24 cellular contexts compared by ENCODE assay signal in the genomic region with DNA sequence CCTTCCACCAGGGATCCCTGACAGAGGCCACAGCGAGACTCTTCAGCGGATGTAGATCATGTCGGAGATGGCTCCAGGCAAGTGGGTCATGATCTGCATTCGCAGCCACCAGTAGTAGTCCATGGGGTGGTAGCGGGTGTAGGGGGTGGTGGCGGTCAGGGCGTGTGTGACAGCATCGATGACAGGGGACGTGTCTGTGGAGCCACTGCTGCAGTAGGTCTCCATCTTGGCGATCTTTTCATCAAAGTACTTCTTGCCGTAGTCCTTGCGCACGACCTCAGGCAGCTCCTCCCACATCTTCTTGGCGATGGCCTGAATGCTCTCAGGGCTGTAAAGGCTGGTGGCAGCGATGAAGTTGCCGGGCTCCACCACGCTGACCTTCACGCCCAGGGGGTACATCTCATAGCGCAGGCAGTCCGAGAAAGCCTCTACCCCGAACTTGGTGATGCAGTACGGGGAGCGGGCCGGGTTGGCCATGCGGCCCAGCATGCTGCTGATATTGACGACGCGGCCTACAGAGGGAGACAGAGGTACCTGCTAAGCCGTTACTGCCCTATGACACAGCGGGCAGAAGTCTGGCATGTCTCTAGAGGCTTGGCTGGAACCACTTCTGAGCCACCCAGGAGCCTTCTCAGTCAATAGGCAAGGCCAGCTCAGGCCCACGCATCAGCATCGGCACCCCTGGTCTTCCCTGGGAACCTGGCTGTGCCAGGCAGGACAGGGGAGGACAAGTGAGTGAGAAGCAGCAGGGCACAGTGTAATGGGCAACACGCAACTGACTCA. TPM values are rescaled to one million over a fixed set of nuclear protein-coding genes. Genes with fewer than 3 reads are reported as not detected.
DNase-seq lines count a peak whose midpoint lies in the region; ATAC-seq, FAIRE-seq and TF ChIP-seq lines count a peak whose summit lies in the region.
"Had no signal": no experiment of that assay in that cellular context is flagged by ENCODE, and none has a peak within 500 bp of the region (broad histone marks: within the 10 kb centered on the region; RNA-seq: fewer than 3 reads in every experiment).

No MANE protein-coding gene starts in this region.

- peaks cover 25% of the 10 kb centered on the region for H3K36me3 Mint-ChIP-seq in MCF 10A (ENCODE audit: insufficient read depth, unreplicated experiment)
- peaks cover 3% of the 10 kb centered on the region for H3K36me3 Mint-ChIP-seq in astrocyte (ENCODE audit: low read depth, unreplicated experiment)
- H3K36me3 Mint-ChIP-seq: natural killer cell treated with Interleukin-12 subunit alpha and Interleukin-12 subunit beta and Interleukin-15 and Interleukin-18, amount 100 ng/mL, for 72 hours had no signal

- H2AFZ ChIP-seq in astrocyte (ENCODE audit: low read depth, low read length), result no peak overlapping the region
- H2AFZ ChIP-seq: PC-9 had no signal

- H3K9me3 ChIP-seq in breast epithelium (no peaks in the 10 kb centered on the region), astrocyte (ENCODE audit: insufficient read depth, low read depth, low read length) (no peaks in the 10 kb centered on the region), lower lobe of right lung (no peaks in the 10 kb centered on the region), thyroid gland (no peaks in the 10 kb centered on the region)
- H3K9me3 ChIP-seq: esophagus muscularis mucosa, gastroesophageal sphincter, sigmoid colon, tibial nerve had no signal

- ATAC-seq in lower lobe of right lung (no peak), GM19023 (IDR thresholded peaks at IDR 0.05; ENCODE audit: unreplicated experiment) (no peak)
- ATAC-seq: gastroesophageal sphincter; natural killer cell treated with Interleukin-12 subunit alpha and Interleukin-12 subunit beta and Interleukin-15 and Interleukin-18, amount 100 ng/mL, for 72 hours had no signal

- H3K36me3 ChIP-seq in breast epithelium (no peaks in the 10 kb centered on the region), astrocyte (ENCODE audit: insufficient read depth, low read length) (no peaks in the 10 kb centered on the region), lower lobe of right lung (no peaks in the 10 kb centered on the region), thyroid gland (no peaks in the 10 kb centered on the region)

- no peak overlapping the region for H3K27ac ChIP-seq in breast epithelium
- H3K27ac ChIP-seq in astrocyte (ENCODE audit: low read depth, low read length), result peak overlapping the region; percentile 61
- no peak overlapping the region for H3K27ac ChIP-seq in lower lobe of right lung
- H3K27ac ChIP-seq in thyroid gland, result peak overlapping the region in 2 of 3 donors; percentile 61 to 67
- H3K27ac ChIP-seq: esophagus muscularis mucosa, gastroesophageal sphincter, PC-9, sigmoid colon, tibial nerve had no signal

- FAIRE-seq in astrocyte (lab: Jason Lieb, UNC), result no peak

- H3K4me3 Mint-ChIP-seq in MCF 10A (ENCODE audit: unreplicated experiment) (no peak overlapping the region), astrocyte (ENCODE audit: unreplicated experiment) (no peak overlapping the region)
- H3K4me3 Mint-ChIP-seq: natural killer cell treated with Interleukin-12 subunit alpha and Interleukin-12 subunit beta and Interleukin-15 and Interleukin-18, amount 100 ng/mL, for 72 hours; T-helper 1 cell treated with Interleukin-12 subunit alpha and Interleukin-12 subunit beta and Interleukin-4 antibody, amounts not matched to agents 30 μg/mL and 1 μg/mL, for 36 hours had no signal

- CTCF ChIA-PET in MCF 10A (lab: Yijun Ruan, JAX), result interaction anchor here (0.9 to 3.6 kb wide), 6 partner anchors 12 to 289 kb away, joined by 3 to 37 read pairs (median 4); no protein-coding TSS in a partner anchor

- TF ChIP-seq POLR2A in breast epithelium (IDR thresholded peaks at IDR 0.05) (no peak), thyroid gland (IDR thresholded peaks at IDR 0.05) (no peak)

- DNase-seq in MCF 10A (ENCODE audit: unreplicated experiment) (no peak), breast epithelium (ENCODE audit: low spot score in 2 of 2) (no peak), astrocyte (ENCODE audit: low read depth) (no peak), lower lobe of right lung (peak; percentile 7), thyroid gland (no peak)
- DNase-seq in stimulated activated CD4-positive, alpha-beta T cell treated with anti-CD3 and anti-CD28 coated beads, Interleukin-12 subunit alpha, Interleukin-12 subunit beta, amount 100 ng/mL, for 4 hours, result no peak
- no peak for DNase-seq in stimulated activated CD8-positive, alpha-beta memory T cell treated with anti-CD3 and anti-CD28 coated beads, Interleukin-4, amount 100 ng/mL, for 48 hours
- DNase-seq: activated CD4-positive, alpha-beta T cell treated with anti-CD3 and anti-CD28 coated beads, Interleukin-2, amount 50 U/mL, for 1 hour; activated naive CD4-positive, alpha-beta T cell; activated T-cell treated with anti-CD3 and anti-CD28 coated beads for 4 hours; CD4-positive, CD25-positive, alpha-beta regulatory T cell; effector CD8-positive, alpha-beta T cell; NCI-H2171 treated with DMSO at 0.1 percent for 48 hours; NCI-H748 treated with DMSO at 0.1 percent for 48 hours; PC-9; sigmoid colon; stimulated activated CD4-positive, alpha-beta T cell treated with anti-CD3 and anti-CD28 coated beads, Interleukin-2, amount 100 ng/mL, for 24 hours; stimulated activated naive CD4-positive, alpha-beta T cell treated with Interleukin-2 at 50 U/mL for 16 hours had no signal

- H3K9me3 Mint-ChIP-seq in MCF 10A (ENCODE audit: unreplicated experiment) (no peaks in the 10 kb centered on the region), astrocyte (ENCODE audit: unreplicated experiment) (peaks cover 2% of the 10 kb centered on the region)
- H3K9me3 Mint-ChIP-seq: CD4-positive, CD25-positive, alpha-beta regulatory T cell; natural killer cell treated with Interleukin-12 subunit alpha and Interleukin-12 subunit beta and Interleukin-15 and Interleukin-18, amount 100 ng/mL, for 72 hours; T-helper 1 cell treated with Interleukin-12 subunit alpha and Interleukin-12 subunit beta and Interleukin-4 antibody, amounts not matched to agents 30 μg/mL and 1 μg/mL, for 36 hours had no signal

- POLR2A ChIA-PET in MCF 10A (lab: Yijun Ruan, JAX), result interaction anchor here (0.6 to 1.3 kb wide), 2 partner anchors 213 to 289 kb away, joined by 4 read pairs; no protein-coding TSS in a partner anchor

- TSS peak; percentile 23 for BruUV-seq in MCF 10A (replicated peaks; lab: Mats Ljungman, UMichigan)

- TF ChIP-seq CTCF in MCF 10A (IDR thresholded peaks at IDR 0.05; ENCODE audit: unreplicated experiment), result no peak
- TF ChIP-seq CTCF in breast epithelium (IDR thresholded peaks at IDR 0.05), result no peak
- no peak for TF ChIP-seq CTCF in astrocyte (IDR thresholded peaks at IDR 0.05; ENCODE audit: insufficient read depth, low read depth, low read length)
- TF ChIP-seq CTCF in lower lobe of right lung (IDR thresholded peaks at IDR 0.05), result no peak
- TF ChIP-seq CTCF in thyroid gland (IDR thresholded peaks at IDR 0.05), result no peak

- no peaks in the 10 kb centered on the region for H3K4me1 ChIP-seq in breast epithelium
- H3K4me1 ChIP-seq in astrocyte (ENCODE audit: insufficient read depth, low read length), result peaks cover 30% of the 10 kb centered on the region
- peaks cover 7% of the 10 kb centered on the region for H3K4me1 ChIP-seq in lower lobe of right lung
- H3K4me1 ChIP-seq in thyroid gland, result peaks cover 16 to 39% of the 10 kb centered on the region in 2 donors

- H3K9ac ChIP-seq in astrocyte (ENCODE audit: low read length), result no peak overlapping the region

- H3K27ac Mint-ChIP-seq in MCF 10A (ENCODE audit: low read depth, unreplicated experiment) (no peak overlapping the region), astrocyte (ENCODE audit: unreplicated experiment) (peak overlapping the region; percentile 72)
- H3K27ac Mint-ChIP-seq: CD4-positive, CD25-positive, alpha-beta regulatory T cell; natural killer cell treated with Interleukin-12 subunit alpha and Interleukin-12 subunit beta and Interleukin-15 and Interleukin-18, amount 100 ng/mL, for 72 hours; T-helper 1 cell treated with Interleukin-12 subunit alpha and Interleukin-12 subunit beta and Interleukin-4 antibody, amounts not matched to agents 30 μg/mL and 1 μg/mL, for 36 hours had no signal

- no peaks in the 10 kb centered on the region for H3K27me3 Mint-ChIP-seq in MCF 10A (ENCODE audit: insufficient read depth, unreplicated experiment)
- peaks cover 5% of the 10 kb centered on the region for H3K27me3 Mint-ChIP-seq in astrocyte (ENCODE audit: low read depth, unreplicated experiment)
- H3K27me3 Mint-ChIP-seq: CD4-positive, CD25-positive, alpha-beta regulatory T cell; natural killer cell treated with Interleukin-12 subunit alpha and Interleukin-12 subunit beta and Interleukin-15 and Interleukin-18, amount 100 ng/mL, for 72 hours had no signal

- H3K4me2 ChIP-seq in astrocyte (ENCODE audit: low read length), result no peak overlapping the region
- H3K4me2 ChIP-seq: PC-9 had no signal

- H3K4me3 ChIP-seq in breast epithelium (no peak overlapping the region), astrocyte (ENCODE audit: insufficient read depth, low read depth, low read length) (no peak overlapping the region), lower lobe of right lung (no peak overlapping the region), thyroid gland (replicated peaks in 1 of 3) (no peak overlapping the region)
- H3K4me3 ChIP-seq: esophagus muscularis mucosa, gastroesophageal sphincter, PC-9, sigmoid colon, tibial nerve had no signal

- intact Hi-C loops in MCF 10A (cut with micrococcal nuclease) (loop anchor here (10.0 kb wide), 1 partner anchor 507 kb away; no protein-coding TSS in a partner anchor), breast epithelium (cut with DNase I; ENCODE audit: low total_unique reads) (no loop called here), lower lobe of right lung (cut with DNase I) (no loop called here), thyroid gland (cut with DNase I) (loop anchor here (5.0 kb wide), 1 partner anchor 255 kb away; no protein-coding TSS in a partner anchor)

- no peaks in the 10 kb centered on the region for H4K20me1 ChIP-seq in astrocyte (ENCODE audit: insufficient read depth, low read length)

- WGBS in thyroid gland, 2 donors, result 95 to 98% methylated on average over 20 to 31 of the region's 33 CpGs

- no peaks in the 10 kb centered on the region for H3K27me3 ChIP-seq in breast epithelium
- H3K27me3 ChIP-seq in astrocyte (ENCODE audit: insufficient read depth, low read length), result no peaks in the 10 kb centered on the region
- no peaks in the 10 kb centered on the region for H3K27me3 ChIP-seq in lower lobe of right lung (ENCODE audit: low read depth)
- no peaks in the 10 kb centered on the region for H3K27me3 ChIP-seq in thyroid gland
- H3K27me3 ChIP-seq: esophagus muscularis mucosa, gastroesophageal sphincter, sigmoid colon, tibial nerve had no signal

- H3K4me1 Mint-ChIP-seq in MCF 10A (ENCODE audit: insufficient read depth, unreplicated experiment) (peaks cover 12% of the 10 kb centered on the region), astrocyte (ENCODE audit: low read depth, unreplicated experiment) (peaks cover 28% of the 10 kb centered on the region)

- no peaks in the 10 kb centered on the region for H3K79me2 ChIP-seq in astrocyte (ENCODE audit: insufficient read depth, low read length)

RNA-seq across cellular contexts. Expression of gene BDH1, which starts 43.7 kb away (rescaled TPM):
- 38.6 and 41.9 TPM in 2 replicates for total RNA-seq in MCF 10A (2022)
- 10 to 100 TPM; 14.6 to 33.1 (median 16.4) TPM for total RNA-seq in breast epithelium
- 0.96 and 1.5 TPM in 2 replicates for total RNA-seq in astrocyte
- total RNA-seq in lower lobe of right lung, result 12.4 TPM
- 10 to 100 TPM; 37.1 to 83.1 (median 57.8) TPM for total RNA-seq in thyroid gland

Comparison
In these comparisons a context has a peak if more than half of its experiments do, and no peak if none do; other contexts are left out.
1. intact Hi-C loops: an anchor here in MCF 10A (10.0 kb wide) and thyroid gland (5.0 kb wide); none called in breast epithelium and lower lobe of right lung.
2. H3K27ac ChIP-seq: peak in astrocyte (single experiment) and thyroid gland (2 of 3); none in breast epithelium (0 of 2) and lower lobe of right lung (single experiment).